In genomic region chr1:155134858-155135415, GRCh38 we compare ENCODE assay signal across 8 cellular contexts. TPM values are rescaled to one million over a fixed set of nuclear protein-coding genes. Genes with fewer than 3 reads are reported as not detected.
DNase-seq lines count a peak whose midpoint lies in the region; ATAC-seq and TF ChIP-seq lines count a peak whose summit lies in the region.

No MANE protein-coding gene starts in this region.

- H3K36me3 ChIP-seq in IMR-90 (ENCODE audit: control insufficient read depth, insufficient read depth, low read length) (peaks cover 9% of the 10 kb centered on the region), adipocyte (ENCODE audit: control insufficient read depth, insufficient read depth, low read length, severe bottlenecking) (peaks cover 22% of the 10 kb centered on the region), heart left ventricle (peaks cover 0 to 53% (median 39%) of the 10 kb centered on the region in 9 donors), parathyroid adenoma (ENCODE audit: control insufficient read depth, insufficient read depth, low read length) (no peaks in the 10 kb centered on the region), aorta (ENCODE audit: control insufficient read depth in 1 of 2, insufficient read depth in 2 of 2, low read length in 1 of 2) (no peaks in the 10 kb centered on the region)

- H2BK15ac ChIP-seq in IMR-90 (ENCODE audit: low read depth, low read length) = peak overlapping the region; percentile 31; the same call in 1 of the 3 replicates

- ATAC-seq in IMR-90 (ENCODE audit: low read depth) (peak; percentile 71), heart left ventricle (peak; percentile 61 to 86 (median 81)), aorta (ENCODE audit: low FRiP score) (peak; percentile 87), HG02885 (IDR thresholded peaks at IDR 0.05; ENCODE audit: poor library complexity, unreplicated experiment) (no peak)

- H3K4me3 ChIP-seq in IMR-90 (ENCODE audit: insufficient read depth, low read depth, low read length) (peak overlapping the region; percentile 72), adipocyte (ENCODE audit: low read length) (peak overlapping the region; percentile 98), heart left ventricle (peak overlapping the region in 11 of 12 donors; percentile 47 to 86 (median 60)), parathyroid adenoma (ENCODE audit: low read depth, low read length) (peak overlapping the region; percentile 79), aorta (ENCODE audit: low read length in 2 of 2) (peak overlapping the region; percentile 46 to 51)

- H2BK20ac ChIP-seq in IMR-90 (ENCODE audit: low read depth, low read length) = no peak overlapping the region

- WGBS in IMR-90 (ENCODE audit: extremely low coverage in 2 of 2, insufficient read length in 1 of 2), 2 experiments = 0% methylated on average over 3 of the region's 18 CpGs; no CpG with 5 or more reads in 1 of the 2 experiments
- 4 to 7% (median 6%) methylated on average over 18 of the region's 18 CpGs for WGBS in heart left ventricle, 4 donors
- 0 to 2% methylated on average over 18 of the region's 18 CpGs for WGBS in aorta, 2 donors

- H3K27me3 ChIP-seq in IMR-90 (ENCODE audit: control insufficient read depth, insufficient read depth, low read length) (peaks cover 2% of the 10 kb centered on the region), adipocyte (replicated peaks; ENCODE audit: control insufficient read depth, insufficient read depth, low read length) (peaks cover 2% of the 10 kb centered on the region), heart left ventricle (peaks cover 0 to 2% (median 0%) of the 10 kb centered on the region in 9 donors), parathyroid adenoma (ENCODE audit: control insufficient read depth, insufficient read depth, low read length) (no peaks in the 10 kb centered on the region), aorta (ENCODE audit: control insufficient read depth in 1 of 2, insufficient read depth in 2 of 2, low read length in 1 of 2) (no peaks in the 10 kb centered on the region)

- H4K91ac ChIP-seq in IMR-90 (ENCODE audit: insufficient read depth, low read depth, low read length) = peak overlapping the region; percentile 98

- peaks cover 20 to 40% of the 10 kb centered on the region in 2 experiments for H3K79me1 ChIP-seq in IMR-90 (ENCODE audit: low read depth in 1 of 2, low read length in 2 of 2)

- dilution Hi-C loops in IMR-90 (cut with HindIII; ENCODE audit: low sequenced_read_pairs, unreplicated experiment) = no loop called here

- H2AFZ ChIP-seq in IMR-90 (replicated peaks; ENCODE audit: low read length, poor library complexity) = peak overlapping the region; percentile 99
- peak overlapping the region; percentile 86 for H2AFZ ChIP-seq in parathyroid adenoma

- peak overlapping the region; percentile 87 for H3K4me2 ChIP-seq in IMR-90 (ENCODE audit: low read depth, low read length)
- peak overlapping the region; percentile 99 for H3K4me2 ChIP-seq in parathyroid adenoma (ENCODE audit: low read length)

- peak overlapping the region; percentile 98 for H3K4ac ChIP-seq in IMR-90 (ENCODE audit: low read depth, low read length)

- H3K9ac ChIP-seq in IMR-90 (ENCODE audit: low read depth, low read length) (peak overlapping the region; percentile 90), adipocyte (ENCODE audit: low read length) (peak overlapping the region; percentile 98), parathyroid adenoma (no peak overlapping the region)

- peak overlapping the region; percentile 97 for H2AK9ac ChIP-seq in IMR-90 (replicated peaks; ENCODE audit: low read depth, low read length, poor library complexity)

- H3K9me1 ChIP-seq in IMR-90 (ENCODE audit: insufficient read depth, low read length) = peaks cover 20% of the 10 kb centered on the region; the same call in 1 of the 2 replicates

- H4K8ac ChIP-seq in IMR-90 (ENCODE audit: low read depth in 2 of 2, low read length in 2 of 2) = peak overlapping the region; percentile 94 to 99

- intact Hi-C loops in IMR-90 (cut with micrococcal nuclease) = loop anchor here (1.0 kb wide), 1 partner anchor 32 kb away; no protein-coding TSS in a partner anchor
- intact Hi-C loops in heart left ventricle (cut with DNase I) = loop anchor here in 1 of 10 donors (5.0 kb wide), 1 partner anchor 37 kb away; the partner anchor contains the start of genes KRTCAP2 and TRIM46
- intact Hi-C loops in aorta (cut with DNase I) = no loop called here

- peak overlapping the region; percentile 72; the same call in 1 of the 2 replicates for H3K18ac ChIP-seq in IMR-90 (ENCODE audit: low read depth, low read length)

- H2BK120ac ChIP-seq in IMR-90 (ENCODE audit: low read depth, low read length) = peak overlapping the region; percentile 82; the same call in 1 of the 2 replicates

- POLR2A ChIA-PET in IMR-90 (lab: Charles Lee; ENCODE audit: unreplicated experiment) = no interaction called here

- H4K5ac ChIP-seq in IMR-90 (ENCODE audit: low read depth, low read length) = peak overlapping the region; percentile 94

- H3K27ac ChIP-seq in IMR-90 (ENCODE audit: insufficient read depth, low read length) (peak overlapping the region; percentile 91), heart left ventricle (peak overlapping the region; percentile 90 to 99 (median 98)), parathyroid adenoma (peak overlapping the region; percentile 98), aorta (ENCODE audit: low read depth in 1 of 2, low read length in 2 of 2) (peak overlapping the region in 1 of 2 donors; percentile 87)

- DNase-seq in DMS53 treated with DMSO at 0.1 percent for 48 hours (lab: John Stamatoyannopoulos, UW; ENCODE audit: unreplicated experiment) (peak; percentile 77), IMR-90 (peak; percentile 97), SHP77 treated with DMSO at 0.1 percent for 48 hours (lab: John Stamatoyannopoulos, UW) (peak; percentile 62), adipocyte (ENCODE audit: low read depth) (peak; percentile 95), heart left ventricle (peak; percentile 86 to 96 (median 90)), aorta (peak; percentile 96 to 97)

- TF ChIP-seq RAD21 in IMR-90 (IDR thresholded peaks at IDR 0.05; ENCODE audit: low read length) = no peak

- peak overlapping the region; percentile 97 for H3K14ac ChIP-seq in IMR-90 (replicated peaks; ENCODE audit: low read depth, low read length)

- H3K9me3 ChIP-seq in IMR-90 (ENCODE audit: control insufficient read depth, insufficient read depth, low read length) (no peaks in the 10 kb centered on the region), adipocyte (ENCODE audit: control insufficient read depth, low read length) (no peaks in the 10 kb centered on the region), heart left ventricle (no peaks in the 10 kb centered on the region), parathyroid adenoma (ENCODE audit: control insufficient read depth, low read length) (no peaks in the 10 kb centered on the region), aorta (ENCODE audit: control insufficient read depth, low read length) (no peaks in the 10 kb centered on the region)

- no peaks in the 10 kb centered on the region for H4K20me1 ChIP-seq in IMR-90 (ENCODE audit: insufficient read depth, low read length)

- H3K79me2 ChIP-seq in parathyroid adenoma = no peaks in the 10 kb centered on the region

- peak overlapping the region; percentile 80; the same call in 1 of the 2 replicates for H3K23ac ChIP-seq in IMR-90 (ENCODE audit: low read depth, low read length)

- in situ Hi-C loops in IMR-90 (cut with MboI; ENCODE audit: low sequenced_read_pairs) = no loop called here

- TF ChIP-seq POLR2A in IMR-90 (IDR thresholded peaks at IDR 0.05; ENCODE audit: low read depth, low read length) = no peak
- TF ChIP-seq POLR2A in heart left ventricle (IDR thresholded peaks at IDR 0.05) = peak in 1 of 2 donors; percentile 6

- no TSS peak for BruUV-seq in IMR-90 (replicated peaks; lab: Mats Ljungman, UMichigan)

- peak overlapping the region; percentile 91 for H2BK5ac ChIP-seq in IMR-90 (ENCODE audit: low read depth, low read length, poor library complexity, severe bottlenecking)

- CTCF ChIA-PET in IMR-90 (lab: Yijun Ruan, JAX) = no interaction called here

- TF ChIP-seq CTCF in IMR-90 (conservative IDR thresholded peaks at IDR 0.05; ENCODE audit: low read depth, low read length) = no peak
- no peak for TF ChIP-seq CTCF in heart left ventricle (IDR thresholded peaks at IDR 0.05)
- TF ChIP-seq CTCF in parathyroid adenoma (IDR thresholded peaks at IDR 0.05) = no peak

- H2AK5ac ChIP-seq in IMR-90 (ENCODE audit: low read depth, low read length) = peak overlapping the region; percentile 92

- H3K56ac ChIP-seq in IMR-90 (ENCODE audit: extremely low read depth, insufficient read depth, low read length) = peak overlapping the region; percentile 86

- peaks cover 10% of the 10 kb centered on the region for H3K4me1 ChIP-seq in IMR-90 (ENCODE audit: control insufficient read depth, insufficient read depth, low read length)
- H3K4me1 ChIP-seq in adipocyte (ENCODE audit: control insufficient read depth, insufficient read depth, low read length) = peaks cover 27% of the 10 kb centered on the region
- peaks cover 21 to 85% (median 67%) of the 10 kb centered on the region in 12 donors for H3K4me1 ChIP-seq in heart left ventricle
- peaks cover 2% of the 10 kb centered on the region for H3K4me1 ChIP-seq in parathyroid adenoma
- no peaks in the 10 kb centered on the region for H3K4me1 ChIP-seq in aorta (ENCODE audit: control insufficient read depth in 1 of 2, insufficient read depth in 2 of 2, low read length in 2 of 2)

RNA-seq across cellular contexts. Expression of gene SLC50A1, which starts 0.7 kb away (rescaled TPM):
- 20.6 and 21.1 TPM in 2 replicates for total RNA-seq in IMR-90 (2012; rRNA removed)
- polyA plus RNA-seq in IMR-90 (2012; rRNA removed) = 19.5 and 20.8 TPM in 2 replicates
- 17.7 and 26.1 TPM in 2 replicates for polyA plus RNA-seq in IMR-90 (2012; cell fraction: cytosol; rRNA removed)
- 12.1 and 13.2 TPM in 2 replicates for polyA plus RNA-seq in IMR-90 (2012; cell fraction: nucleus; rRNA removed; ENCODE audit: low replicate concordance)
- total RNA-seq in heart left ventricle = 10 to 100 TPM in 4 of 9 donors, 1 to 10 TPM in 5; 5.4 to 21.7 (median 9.7) TPM
- polyA plus RNA-seq in heart left ventricle = 10 to 100 TPM; 15.7 to 36.0 TPM
- total RNA-seq in aorta = 10 to 100 TPM; 19.8 to 26.8 TPM
- 10 to 100 TPM; 22.7 to 28.2 TPM for polyA plus RNA-seq in aorta

RNA-seq across cellular contexts. Expression of gene DPM3, which starts 5.4 kb away (rescaled TPM):
- total RNA-seq in IMR-90 (2012; rRNA removed) (29.0 and 30.6 TPM in 2 replicates), heart left ventricle (10 to 100 TPM; 46.1 to 70.7 (median 54.4) TPM), aorta (10 to 100 TPM; 42.4 to 52.4 TPM)
- polyA plus RNA-seq in IMR-90 (2012; rRNA removed) (129 and 138 TPM in 2 replicates), heart left ventricle (100 to 1,000 TPM in 1 of 2 donors, 10 to 100 TPM in 1; 75.4 to 216 TPM), aorta (100 to 1,000 TPM; 162 to 200 TPM)
- 211 and 435 TPM in 2 replicates for polyA plus RNA-seq in IMR-90 (2012; cell fraction: cytosol; rRNA removed)
- polyA plus RNA-seq in IMR-90 (2012; cell fraction: nucleus; rRNA removed; ENCODE audit: low replicate concordance) = 30.8 and 68.8 TPM in 2 replicates

RNA-seq across cellular contexts. Expression of gene EFNA1, which starts 7.3 kb away (rescaled TPM):
- total RNA-seq in IMR-90 (2012; rRNA removed) = 0.28 and 0.90 TPM in 2 replicates
- 1.4 and 1.6 TPM in 2 replicates for polyA plus RNA-seq in IMR-90 (2012; rRNA removed)
- polyA plus RNA-seq in IMR-90 (2012; cell fraction: cytosol; rRNA removed) = 0.63 and 1.4 TPM in 2 replicates
- polyA plus RNA-seq in IMR-90 (2012; cell fraction: nucleus; rRNA removed; ENCODE audit: low replicate concordance) = 2.6 and 4.4 TPM in 2 replicates
- total RNA-seq in heart left ventricle = 10 to 100 TPM; 22.8 to 51.8 (median 37.2) TPM
- 100 to 1,000 TPM in 1 of 2 donors, 10 to 100 TPM in 1; 31.6 to 103 TPM for polyA plus RNA-seq in heart left ventricle
- 10 to 100 TPM; 18.9 to 49.1 TPM for total RNA-seq in aorta
- 10 to 100 TPM in 1 of 2 donors, 1 to 10 TPM in 1; 7.1 to 12.1 TPM for polyA plus RNA-seq in aorta

RNA-seq across cellular contexts. Expression of gene KRTCAP2, which starts 38.2 kb away (rescaled TPM):
- 76.1 and 76.7 TPM in 2 replicates for total RNA-seq in IMR-90 (2012; rRNA removed)
- polyA plus RNA-seq in IMR-90 (2012; rRNA removed) = 189 and 232 TPM in 2 replicates
- 399 and 412 TPM in 2 replicates for polyA plus RNA-seq in IMR-90 (2012; cell fraction: cytosol; rRNA removed)
- polyA plus RNA-seq in IMR-90 (2012; cell fraction: nucleus; rRNA removed; ENCODE audit: low replicate concordance) = 167 and 203 TPM in 2 replicates
- 100 to 1,000 TPM; 106 to 199 (median 123) TPM for total RNA-seq in heart left ventricle
- polyA plus RNA-seq in heart left ventricle = 100 to 1,000 TPM; 220 to 283 TPM
- 100 to 1,000 TPM; 136 to 143 TPM for total RNA-seq in aorta
- polyA plus RNA-seq in aorta = 100 to 1,000 TPM; 179 to 255 TPM

RNA-seq across cellular contexts. Expression of gene TRIM46, which starts 38.7 kb away (rescaled TPM):
- total RNA-seq in IMR-90 (2012; rRNA removed) = 2.3 and 2.5 TPM in 2 replicates
- 6.2 and 6.9 TPM in 2 replicates for polyA plus RNA-seq in IMR-90 (2012; rRNA removed)
- 4.3 and 5.5 TPM in 2 replicates for polyA plus RNA-seq in IMR-90 (2012; cell fraction: cytosol; rRNA removed)
- polyA plus RNA-seq in IMR-90 (2012; cell fraction: nucleus; rRNA removed; ENCODE audit: low replicate concordance) = 26.2 and 56.7 TPM in 2 replicates
- total RNA-seq in heart left ventricle = under 1 TPM in 5 of 9 donors, not detected in 4; 0.08 to 0.41 (median 0.12) TPM
- under 1 TPM in 1 of 2 donors, not detected in 1; 0.04 TPM for polyA plus RNA-seq in heart left ventricle
- total RNA-seq in aorta = 1 to 10 TPM; 1.6 to 3.4 TPM
- polyA plus RNA-seq in aorta = 1 to 10 TPM in 1 of 2 donors, under 1 TPM in 1; 0.50 to 2.1 TPM

Comparison
In these comparisons a context has a peak if more than half of its experiments do, and no peak if none do; other contexts are left out.
1. RNA of gene EFNA1, which starts 7.3 kb away (total RNA-seq): 18.9 to 49.1 TPM in aorta and 22.8 to 51.8 TPM in heart left ventricle; 0.28 to 0.90 TPM in IMR-90; every median in the first group is over 10 times any median in the second.
2. Peak in every context shown above with its lines, with median percentiles within 50 percentile points of each other: DNase-seq and H3K4me3 ChIP-seq.